Comparison of ENCODE assay signal across 28 cellular contexts in genomic region chr11:78662811-78663210, GRCh38.
"Had no signal": no experiment of that assay in that cellular context is flagged by ENCODE, and none has a peak within 500 bp of the region (broad histone marks: within the 10 kb centered on the region; RNA-seq: fewer than 3 reads in every experiment).

No MANE protein-coding gene starts in this region.

- H3K27me3 Mint-ChIP-seq: progenitor cell of endocrine pancreas had no signal

- DNase-seq: hippocampal formation; kidney; left colon; left ventricle myocardium inferior; mesendoderm; naive B cell; natural killer cell; nephron progenitor cell; occipital lobe; ovary; right lobe of liver; stimulated activated CD4-positive, alpha-beta T cell treated with anti-CD3 and anti-CD28 coated beads, Interleukin-15, amount 100 ng/mL, for 24 hours; stimulated activated CD4-positive, alpha-beta T cell treated with anti-CD3 and anti-CD28 coated beads, Interleukin-2, amount 100 ng/mL, for 24 hours; stimulated activated CD4-positive, alpha-beta T cell treated with anti-CD3 and anti-CD28 coated beads, Interleukin-4, amount 100 ng/mL, for 1 hour; stimulated activated naive B cell treated with anti-CD40 and anti-IgM and Interleukin-4, amounts not matched to agents 10 μg/mL and 1 μg/mL and 100 μg/mL, for 72 hours; stimulated activated naive CD8-positive, alpha-beta T cell treated with anti-CD3 and anti-CD28 coated beads, Interleukin-15, Interleukin-2, amounts not matched to agents 100 U/mL and 50 U/mL, for 24 hours; stomach; testis; thyroid gland; transverse colon; upper lobe of left lung had no signal

- H3K4me1 ChIP-seq: left ventricle myocardium inferior, right atrium auricular region, stomach, testis, transverse colon, upper lobe of left lung had no signal

- H3K27me3 ChIP-seq: neural progenitor cell, neutrophil, ovary, right atrium auricular region, right lobe of liver, stomach, testis, thyroid gland, transverse colon, upper lobe of left lung had no signal

- H3K36me3 Mint-ChIP-seq: naive B cell; natural killer cell; stimulated activated naive B cell treated with anti-CD40 and anti-IgM and Interleukin-4, amounts not matched to agents 10 μg/mL and 1 μg/mL and 100 μg/mL, for 72 hours had no signal

- H3K27ac ChIP-seq: left ventricle myocardium inferior, neural progenitor cell, neutrophil, ovary, right atrium auricular region, right lobe of liver, stomach, testis, thyroid gland, transverse colon, upper lobe of left lung had no signal

- H3K4me3 Mint-ChIP-seq: mesothelial cell of epicardium; naive B cell; natural killer cell; nephron progenitor cell; neural progenitor cell; stimulated activated naive B cell treated with anti-CD40 and anti-IgM and Interleukin-4, amounts not matched to agents 10 μg/mL and 1 μg/mL and 100 μg/mL, for 72 hours had no signal

- FAIRE-seq: kidney had no signal

- ATAC-seq: left colon; natural killer cell; right lobe of liver; stimulated activated naive B cell treated with anti-CD40 and anti-IgM and Interleukin-4, amounts not matched to agents 10 μg/mL and 1 μg/mL and 100 μg/mL, for 72 hours; stimulated activated naive CD8-positive, alpha-beta T cell treated with anti-CD3 and anti-CD28 coated beads, Interleukin-15, Interleukin-2, amounts not matched to agents 100 U/mL and 50 U/mL, for 24 hours had no signal

- H3K36me3 ChIP-seq: left ventricle myocardium inferior, neutrophil, ovary, right atrium auricular region, right lobe of liver, transverse colon, upper lobe of left lung had no signal

- H3K27ac Mint-ChIP-seq: mesothelial cell of epicardium; naive B cell; natural killer cell; neural progenitor cell; progenitor cell of endocrine pancreas; stimulated activated naive B cell treated with anti-CD40 and anti-IgM and Interleukin-4, amounts not matched to agents 10 μg/mL and 1 μg/mL and 100 μg/mL, for 72 hours had no signal

- H3K9ac ChIP-seq: neural progenitor cell had no signal

- H3K4me3 ChIP-seq: left ventricle myocardium inferior, lung, neural progenitor cell, ovary, right atrium auricular region, right lobe of liver, smooth muscle cell, stomach, testis, thyroid gland, transverse colon, upper lobe of left lung had no signal

- H2AFZ ChIP-seq: neural progenitor cell had no signal

- H3K4me2 ChIP-seq: neural progenitor cell, smooth muscle cell had no signal

- H3K9me3 Mint-ChIP-seq: mesothelial cell of epicardium; naive B cell; natural killer cell; nephron progenitor cell; neural progenitor cell; stimulated activated naive B cell treated with anti-CD40 and anti-IgM and Interleukin-4, amounts not matched to agents 10 μg/mL and 1 μg/mL and 100 μg/mL, for 72 hours had no signal

- H3K4me1 Mint-ChIP-seq: naive B cell; natural killer cell; nephron progenitor cell; stimulated activated naive B cell treated with anti-CD40 and anti-IgM and Interleukin-4, amounts not matched to agents 10 μg/mL and 1 μg/mL and 100 μg/mL, for 72 hours had no signal

- H3K9me3 ChIP-seq: left ventricle myocardium inferior, neutrophil, ovary, right atrium auricular region, right lobe of liver, stomach, testis, thyroid gland, transverse colon, upper lobe of left lung had no signal
